In genomic region chr18:22999647-23000046, GRCh38 we compare ENCODE assay signal across 21 cellular contexts.
"Had no signal": no experiment of that assay in that cellular context is flagged by ENCODE, and none has a peak within 500 bp of the region (broad histone marks: within the 10 kb centered on the region; RNA-seq: fewer than 3 reads in every experiment).

No MANE protein-coding gene starts in this region.

- H3K9ac ChIP-seq: SK-N-SH had no signal

- DNase-seq: Karpas-422, KG1, NCI-H1092, NCI-H1105 treated with DMSO at 0.1 percent for 48 hours, NCI-H1417 treated with DMSO at 0.1 percent for 48 hours, NCI-H146, NCI-H1694 treated with DMSO at 0.1 percent for 48 hours, NCI-H1930, NCI-H2081, NCI-H2107, NCI-H446, NCI-H510A, NCI-H524 treated with DMSO at 0.1 percent for 48 hours, NCI-H774, PC-3, SHP77, SK-N-SH, T-helper 1 cell had no signal

- ATAC-seq: Panc1, PC-3 had no signal

- H3K27me3 ChIP-seq: MG63 had no signal

- H3K9me2 ChIP-seq: SK-N-SH had no signal

- H3K4me3 ChIP-seq: MG63 had no signal

- H3K4me2 ChIP-seq: SK-N-SH had no signal

- H3K9me3 ChIP-seq: MG63, SK-N-SH had no signal

- H3K27ac ChIP-seq: RWPE1 had no signal
